In genomic region chr1:151069103-151069486, GRCh38 we compare ENCODE assay signal across 10 cellular contexts. TPM values are rescaled to one million over a fixed set of nuclear protein-coding genes. Genes with fewer than 3 reads are reported as not detected.
DNase-seq lines count a peak whose midpoint lies in the region; ATAC-seq, FAIRE-seq and TF ChIP-seq lines count a peak whose summit lies in the region.
"Had no signal": no experiment of that assay in that cellular context is flagged by ENCODE, and none has a peak within 500 bp of the region (broad histone marks: within the 10 kb centered on the region; RNA-seq: fewer than 3 reads in every experiment).

No MANE protein-coding gene starts in this region.

- H3K9ac ChIP-seq in kidney (ENCODE audit: low read length in 2 of 2): no peak overlapping the region

- DNase-seq in stimulated activated naive CD8-positive, alpha-beta T cell treated with anti-CD3 and anti-CD28 coated beads, Interleukin-15, Interleukin-2, amounts not matched to agents 100 U/mL and 50 U/mL, for 24 hours: no peak
- DNase-seq in activated T-helper 1 cell treated with anti-CD3 and anti-CD28 coated beads, Interleukin-12 subunit alpha, Interleukin-12 subunit beta, Interleukin-2, Interleukin-4 antibody, amounts not matched to agents 30 ng/mL and 10 ng/mL and 1 ng/mL, durations not matched to agents 14 hours and 24 hours and 36 hours (ENCODE audit: low spot score): no peak
- DNase-seq in myocyte (ENCODE audit: low read depth) (peak; percentile 19), vagina (ENCODE audit: extremely low spot score in 2 of 2) (no peak), NCI-H1694 treated with DMSO at 0.1 percent for 48 hours (lab: John Stamatoyannopoulos, UW) (no peak), posterior vena cava (ENCODE audit: low spot score) (no peak), kidney (no peak)
- DNase-seq: T-helper 9 cell had no signal

- H3K4me3 Mint-ChIP-seq in stimulated activated naive CD8-positive, alpha-beta T cell treated with anti-CD3 and anti-CD28 coated beads, Interleukin-15, Interleukin-2, amounts not matched to agents 100 ng/mL and 50 ng/mL, for 24 hours: peak overlapping the region; percentile 98
- H3K4me3 Mint-ChIP-seq in activated T-helper 1 cell treated with anti-CD3 and anti-CD28 coated beads, Interleukin-12 subunit alpha, Interleukin-12 subunit beta, Interleukin-2, Interleukin-4 antibody, amounts not matched to agents 30 ng/mL and 10 ng/mL and 1 ng/mL, durations not matched to agents 14 hours and 24 hours and 36 hours: peak overlapping the region; percentile 98

- H3K4me1 ChIP-seq in vagina (peaks cover 20% of the 10 kb centered on the region), kidney (ENCODE audit: control insufficient read depth in 1 of 2, insufficient read depth in 1 of 2, low read depth in 1 of 2, low read length in 2 of 2) (no peaks in the 10 kb centered on the region)

- TF ChIP-seq CTCF in vagina (IDR thresholded peaks at IDR 0.05): no peak
- TF ChIP-seq CTCF in kidney (IDR thresholded peaks at IDR 0.05; ENCODE audit: borderline replicate concordance, extremely low read depth, insufficient read depth): no peak

- FAIRE-seq in kidney (lab: Jason Lieb, UNC): no peak

- H3K36me3 ChIP-seq in vagina (no peaks in the 10 kb centered on the region), kidney (ENCODE audit: control insufficient read depth in 1 of 2, insufficient read depth in 2 of 2, low read length in 2 of 2) (no peaks in the 10 kb centered on the region)

- no peaks in the 10 kb centered on the region for H3K27me3 Mint-ChIP-seq in stimulated activated naive CD8-positive, alpha-beta T cell treated with anti-CD3 and anti-CD28 coated beads, Interleukin-15, Interleukin-2, amounts not matched to agents 100 ng/mL and 50 ng/mL, for 24 hours
- H3K27me3 Mint-ChIP-seq in activated T-helper 1 cell treated with anti-CD3 and anti-CD28 coated beads, Interleukin-12 subunit alpha, Interleukin-12 subunit beta, Interleukin-2, Interleukin-4 antibody, amounts not matched to agents 30 ng/mL and 10 ng/mL and 1 ng/mL, durations not matched to agents 14 hours and 24 hours and 36 hours (ENCODE audit: insufficient read depth): no peaks in the 10 kb centered on the region

- peaks cover 16% of the 10 kb centered on the region for H3K36me3 Mint-ChIP-seq in stimulated activated naive CD8-positive, alpha-beta T cell treated with anti-CD3 and anti-CD28 coated beads, Interleukin-15, Interleukin-2, amounts not matched to agents 100 ng/mL and 50 ng/mL, for 24 hours (ENCODE audit: low read depth)
- peaks cover 16% of the 10 kb centered on the region for H3K36me3 Mint-ChIP-seq in activated T-helper 1 cell treated with anti-CD3 and anti-CD28 coated beads, Interleukin-12 subunit alpha, Interleukin-12 subunit beta, Interleukin-2, Interleukin-4 antibody, amounts not matched to agents 30 ng/mL and 10 ng/mL and 1 ng/mL, durations not matched to agents 14 hours and 24 hours and 36 hours (ENCODE audit: low read depth)

- peaks cover 35% of the 10 kb centered on the region for H3K4me1 Mint-ChIP-seq in stimulated activated naive CD8-positive, alpha-beta T cell treated with anti-CD3 and anti-CD28 coated beads, Interleukin-15, Interleukin-2, amounts not matched to agents 100 ng/mL and 50 ng/mL, for 24 hours (ENCODE audit: low read depth)
- H3K4me1 Mint-ChIP-seq in activated T-helper 1 cell treated with anti-CD3 and anti-CD28 coated beads, Interleukin-12 subunit alpha, Interleukin-12 subunit beta, Interleukin-2, Interleukin-4 antibody, amounts not matched to agents 30 ng/mL and 10 ng/mL and 1 ng/mL, durations not matched to agents 14 hours and 24 hours and 36 hours (ENCODE audit: low read depth): peaks cover 17% of the 10 kb centered on the region

- peak overlapping the region; percentile 100 for H3K27ac Mint-ChIP-seq in stimulated activated naive CD8-positive, alpha-beta T cell treated with anti-CD3 and anti-CD28 coated beads, Interleukin-15, Interleukin-2, amounts not matched to agents 100 ng/mL and 50 ng/mL, for 24 hours
- peak overlapping the region; percentile 72 for H3K27ac Mint-ChIP-seq in activated T-helper 1 cell treated with anti-CD3 and anti-CD28 coated beads, Interleukin-12 subunit alpha, Interleukin-12 subunit beta, Interleukin-2, Interleukin-4 antibody, amounts not matched to agents 30 ng/mL and 10 ng/mL and 1 ng/mL, durations not matched to agents 14 hours and 24 hours and 36 hours

- H3K27ac ChIP-seq in vagina (peak overlapping the region; percentile 100), kidney (ENCODE audit: low read depth in 2 of 2, low read length in 2 of 2) (no peak overlapping the region)

- no peaks in the 10 kb centered on the region for H3K9me3 Mint-ChIP-seq in stimulated activated naive CD8-positive, alpha-beta T cell treated with anti-CD3 and anti-CD28 coated beads, Interleukin-15, Interleukin-2, amounts not matched to agents 100 ng/mL and 50 ng/mL, for 24 hours
- H3K9me3 Mint-ChIP-seq in activated T-helper 1 cell treated with anti-CD3 and anti-CD28 coated beads, Interleukin-12 subunit alpha, Interleukin-12 subunit beta, Interleukin-2, Interleukin-4 antibody, amounts not matched to agents 30 ng/mL and 10 ng/mL and 1 ng/mL, durations not matched to agents 14 hours and 24 hours and 36 hours: no peaks in the 10 kb centered on the region

- intact Hi-C loops in activated T-helper 1 cell treated with anti-CD3 and anti-CD28 coated beads, Interleukin-12 subunit alpha, Interleukin-12 subunit beta, Interleukin-2, Interleukin-4 antibody, amounts not matched to agents 30 ng/mL and 10 ng/mL and 1 ng/mL, durations not matched to agents 14 hours and 24 hours and 36 hours (cut with micrococcal nuclease): no loop called here
- intact Hi-C loops in vagina (cut with DNase I): no loop called here
- intact Hi-C loops in posterior vena cava (cut with DNase I): no loop called here
- intact Hi-C loops in kidney (cut with DNase I): no loop called here

- no peak for ATAC-seq in stimulated activated naive CD8-positive, alpha-beta T cell treated with anti-CD3 and anti-CD28 coated beads, Interleukin-15, Interleukin-2, amounts not matched to agents 100 U/mL and 50 U/mL, for 24 hours
- ATAC-seq: left lobe of liver had no signal

- no peaks in the 10 kb centered on the region for H3K27me3 ChIP-seq in vagina

- H3K4me3 ChIP-seq in vagina: no peak overlapping the region
- H3K4me3 ChIP-seq in kidney (ENCODE audit: low read length in 2 of 2): no peak overlapping the region

- H3K9me3 ChIP-seq in vagina: no peaks in the 10 kb centered on the region
- no peaks in the 10 kb centered on the region for H3K9me3 ChIP-seq in kidney (ENCODE audit: control insufficient read depth in 1 of 2, low read length in 2 of 2)

- no peak for TF ChIP-seq POLR2A in vagina (IDR thresholded peaks at IDR 0.05)

RNA-seq across cellular contexts. Expression of gene GABPB2, which starts 1.5 kb away (rescaled TPM):
- 19.4 and 21.5 TPM in 2 replicates for total RNA-seq in activated T-helper 1 cell treated with anti-CD3 and anti-CD28 coated beads, Interleukin-12 subunit alpha, Interleukin-12 subunit beta, Interleukin-2, Interleukin-4 antibody, amounts not matched to agents 30 ng/mL and 10 ng/mL and 1 ng/mL, durations not matched to agents 14 hours and 24 hours and 36 hours
- total RNA-seq in myocyte (4.3 and 6.7 TPM in 2 replicates), vagina (19.2 TPM), posterior vena cava (10 to 100 TPM; 14.6 to 18.2 TPM), kidney (20.5 TPM)
- polyA plus RNA-seq in myocyte (2012): 3.7 TPM
- polyA plus RNA-seq in kidney (ENCODE audit: insufficient read depth, low read depth, low replicate concordance): 4.7 TPM

RNA-seq across cellular contexts. Expression of gene MLLT11, which starts 8.9 kb away (rescaled TPM):
- total RNA-seq in activated T-helper 1 cell treated with anti-CD3 and anti-CD28 coated beads, Interleukin-12 subunit alpha, Interleukin-12 subunit beta, Interleukin-2, Interleukin-4 antibody, amounts not matched to agents 30 ng/mL and 10 ng/mL and 1 ng/mL, durations not matched to agents 14 hours and 24 hours and 36 hours: 3.5 and 3.7 TPM in 2 replicates
- total RNA-seq in myocyte (76.6 and 79.8 TPM in 2 replicates), vagina (3.7 TPM), posterior vena cava (1 to 10 TPM; 2.0 to 3.2 TPM), kidney (1.4 TPM)
- 77.0 TPM for polyA plus RNA-seq in myocyte (2012)
- 2.3 TPM for polyA plus RNA-seq in kidney (ENCODE audit: insufficient read depth, low read depth, low replicate concordance)

RNA-seq across cellular contexts. Expression of gene CDC42SE1, which starts 9.7 kb away (rescaled TPM):
- 216 and 219 TPM in 2 replicates for total RNA-seq in activated T-helper 1 cell treated with anti-CD3 and anti-CD28 coated beads, Interleukin-12 subunit alpha, Interleukin-12 subunit beta, Interleukin-2, Interleukin-4 antibody, amounts not matched to agents 30 ng/mL and 10 ng/mL and 1 ng/mL, durations not matched to agents 14 hours and 24 hours and 36 hours
- total RNA-seq in myocyte (65.9 and 92.2 TPM in 2 replicates), vagina (89.1 TPM), posterior vena cava (10 to 100 TPM; 65.7 to 68.2 TPM), kidney (107 TPM)
- polyA plus RNA-seq in myocyte (2012): 86.8 TPM
- polyA plus RNA-seq in kidney (ENCODE audit: insufficient read depth, low read depth, low replicate concordance): 36.6 TPM

RNA-seq across cellular contexts. Expression of gene C1orf56, which starts 21.5 kb away (rescaled TPM):
- total RNA-seq in activated T-helper 1 cell treated with anti-CD3 and anti-CD28 coated beads, Interleukin-12 subunit alpha, Interleukin-12 subunit beta, Interleukin-2, Interleukin-4 antibody, amounts not matched to agents 30 ng/mL and 10 ng/mL and 1 ng/mL, durations not matched to agents 14 hours and 24 hours and 36 hours: 1.6 and 1.7 TPM in 2 replicates
- total RNA-seq in myocyte: 4.8 and 5.4 TPM in 2 replicates
- 5.6 TPM for polyA plus RNA-seq in myocyte (2012)
- 5.2 TPM for total RNA-seq in vagina
- 1 to 10 TPM; 3.3 to 4.6 TPM for total RNA-seq in posterior vena cava
- 6.2 TPM for total RNA-seq in kidney
- 12.8 TPM for polyA plus RNA-seq in kidney (ENCODE audit: insufficient read depth, low read depth, low replicate concordance)

RNA-seq across cellular contexts. Expression of gene BNIPL, which starts 32.7 kb away (rescaled TPM):
- total RNA-seq in activated T-helper 1 cell treated with anti-CD3 and anti-CD28 coated beads, Interleukin-12 subunit alpha, Interleukin-12 subunit beta, Interleukin-2, Interleukin-4 antibody, amounts not matched to agents 30 ng/mL and 10 ng/mL and 1 ng/mL, durations not matched to agents 14 hours and 24 hours and 36 hours: 0.70 and 0.73 TPM in 2 replicates
- 1.4 and 1.8 TPM in 2 replicates for total RNA-seq in myocyte
- polyA plus RNA-seq in myocyte (2012): 0.49 TPM
- total RNA-seq in vagina: 105 TPM
- under 1 TPM; 0.33 to 0.93 TPM for total RNA-seq in posterior vena cava
- 0.54 TPM for total RNA-seq in kidney
- 3.1 TPM for polyA plus RNA-seq in kidney (ENCODE audit: insufficient read depth, low read depth, low replicate concordance)

Comparison
In these comparisons a context has a peak if more than half of its experiments do, and no peak if none do; other contexts are left out.
1. RNA of gene MLLT11, which starts 8.9 kb away (total RNA-seq): 76.6 to 79.8 TPM in myocyte; 3.5 to 3.7 TPM in activated T-helper 1 cell treated with anti-CD3 and anti-CD28 coated beads, Interleukin-12 subunit alpha, Interleukin-12 subunit beta, Interleukin-2, Interleukin-4 antibody, amounts not matched to agents 30 ng/mL and 10 ng/mL and 1 ng/mL, durations not matched to agents 14 hours and 24 hours and 36 hours, 3.7 TPM in vagina (single experiment), 2.0 to 3.2 TPM in posterior vena cava and 1.4 TPM in kidney (single experiment); every median in the first group is over 10 times any median in the second.